ENCODE assay signal across 12 cellular contexts in genomic region chr11:15629690-15630321, GRCh38.
DNase-seq lines count a peak whose midpoint lies in the region; ATAC-seq and TF ChIP-seq lines count a peak whose summit lies in the region.
"Had no signal": no experiment of that assay in that cellular context is flagged by ENCODE, and none has a peak within 500 bp of the region (broad histone marks: within the 10 kb centered on the region; RNA-seq: fewer than 3 reads in every experiment).

No MANE protein-coding gene starts in this region.

- peak overlapping the region; percentile 55 for H2AFZ ChIP-seq in smooth muscle cell (ENCODE audit: low read depth)
- H2AFZ ChIP-seq: parathyroid adenoma had no signal

- intact Hi-C loops in activated CD4-positive, alpha-beta memory T cell treated with anti-CD3 and anti-CD28 coated beads for 36 hours (cut with micrococcal nuclease): no loop called here
- intact Hi-C loops in spleen (cut with DNase I; ENCODE audit: low total_unique reads): no loop called here

- H3K4me3 ChIP-seq in epithelial cell of proximal tubule (ENCODE audit: low read depth, low read length) (no peak overlapping the region), smooth muscle cell (no peak overlapping the region), spleen (no peak overlapping the region)

- H3K4me1 ChIP-seq in smooth muscle cell (ENCODE audit: low read depth) (no peaks in the 10 kb centered on the region), spleen (no peaks in the 10 kb centered on the region)
- H3K4me1 ChIP-seq: parathyroid adenoma had no signal

- TF ChIP-seq CTCF in epithelial cell of proximal tubule (conservative IDR thresholded peaks at IDR 0.05; ENCODE audit: low read depth, low read length): peak; percentile 62
- peak; percentile 37 for TF ChIP-seq CTCF in smooth muscle cell (IDR thresholded peaks at IDR 0.05; ENCODE audit: borderline replicate concordance, insufficient read depth, poor library complexity, severe bottlenecking)
- TF ChIP-seq CTCF in spleen (IDR thresholded peaks at IDR 0.05 in 8 of 11, conservative IDR thresholded peaks at IDR 0.05 in 3 of 11): peak in 5 of 11 experiments; percentile 31 to 46 (median 38)

- H3K9me3 Mint-ChIP-seq in activated CD4-positive, alpha-beta memory T cell treated with anti-CD3 and anti-CD28 coated beads for 36 hours: no peaks in the 10 kb centered on the region
- H3K9me3 Mint-ChIP-seq in activated CD4-positive, alpha-beta memory T cell treated with anti-CD3 and anti-CD28 coated beads, Interleukin-2, amount 10 ng/mL, durations not matched to agents 7 days and 5 days: no peaks in the 10 kb centered on the region
- H3K9me3 Mint-ChIP-seq: CD4-positive, CD25-positive, alpha-beta regulatory T cell; dendritic cell treated with granulocyte-macrophage colony-stimulating factor and Interleukin-4, amounts not matched to agents 40 ng/mL and 50 ng/mL, for 4 days; T-cell had no signal

- CTCF ChIA-PET in activated CD4-positive, alpha-beta memory T cell treated with anti-CD3 and anti-CD28 coated beads for 36 hours (lab: Charles Lee): interaction anchor here (1.1 to 1.5 kb wide), 3 partner anchors 9 to 984 kb away, joined by 3 to 11 read pairs (median 4); no protein-coding TSS in a partner anchor
- CTCF ChIA-PET in activated CD4-positive, alpha-beta memory T cell treated with anti-CD3 and anti-CD28 coated beads, Interleukin-2, amount 10 ng/mL, durations not matched to agents 7 days and 5 days (lab: Charles Lee): interaction anchor here (0.7 to 2.2 kb wide), 3 partner anchors 8 to 56 kb away, joined by 3 to 9 read pairs (median 3); no protein-coding TSS in a partner anchor

- no peaks in the 10 kb centered on the region for H3K4me1 Mint-ChIP-seq in activated CD4-positive, alpha-beta memory T cell treated with anti-CD3 and anti-CD28 coated beads for 36 hours (ENCODE audit: low read depth)
- no peaks in the 10 kb centered on the region for H3K4me1 Mint-ChIP-seq in activated CD4-positive, alpha-beta memory T cell treated with anti-CD3 and anti-CD28 coated beads, Interleukin-2, amount 10 ng/mL, durations not matched to agents 7 days and 5 days
- H3K4me1 Mint-ChIP-seq: CD4-positive, CD25-positive, alpha-beta regulatory T cell; T-cell had no signal

- H3K36me3 ChIP-seq in smooth muscle cell (ENCODE audit: low read depth): no peaks in the 10 kb centered on the region
- H3K36me3 ChIP-seq in spleen: no peaks in the 10 kb centered on the region

- H3K79me2 ChIP-seq in smooth muscle cell (ENCODE audit: low read depth): no peaks in the 10 kb centered on the region
- H3K79me2 ChIP-seq: parathyroid adenoma had no signal

- no peak overlapping the region for H3K4me3 Mint-ChIP-seq in activated CD4-positive, alpha-beta memory T cell treated with anti-CD3 and anti-CD28 coated beads for 36 hours
- H3K4me3 Mint-ChIP-seq in activated CD4-positive, alpha-beta memory T cell treated with anti-CD3 and anti-CD28 coated beads, Interleukin-2, amount 10 ng/mL, durations not matched to agents 7 days and 5 days: no peak overlapping the region
- H3K4me3 Mint-ChIP-seq: CD4-positive, CD25-positive, alpha-beta regulatory T cell; dendritic cell treated with granulocyte-macrophage colony-stimulating factor and Interleukin-4, amounts not matched to agents 40 ng/mL and 50 ng/mL, for 4 days; T-cell had no signal

- peak; percentile 17 for DNase-seq in activated CD4-positive, alpha-beta memory T cell treated with anti-CD3 and anti-CD28 coated beads for 36 hours
- no peak for DNase-seq in activated CD4-positive, alpha-beta memory T cell treated with anti-CD3 and anti-CD28 coated beads, Interleukin-2, amount 10 ng/mL, durations not matched to agents 7 days and 5 days
- DNase-seq in NCI-H748 (lab: John Stamatoyannopoulos, UW; ENCODE audit: unreplicated experiment) (peak; percentile 76), epithelial cell of proximal tubule (ENCODE audit: low read depth) (no peak), smooth muscle cell (lab: John Stamatoyannopoulos, UW; ENCODE audit: unreplicated experiment) (no peak), spleen (no peak)
- DNase-seq: CD4-positive, CD25-positive, alpha-beta regulatory T cell; T-cell had no signal

- no peak overlapping the region for H3K4me2 ChIP-seq in smooth muscle cell

- no peaks in the 10 kb centered on the region for H4K20me1 ChIP-seq in smooth muscle cell (ENCODE audit: low read depth)

- H3K9ac ChIP-seq in smooth muscle cell (ENCODE audit: low read depth): no peak overlapping the region
- H3K9ac ChIP-seq: parathyroid adenoma had no signal

- H3K27me3 ChIP-seq in smooth muscle cell (ENCODE audit: low read depth) (no peaks in the 10 kb centered on the region), spleen (replicated peaks in 1 of 7) (no peaks in the 10 kb centered on the region)

- no peak for TF ChIP-seq POLR2A in spleen (IDR thresholded peaks at IDR 0.05)

- H3K27ac ChIP-seq in smooth muscle cell (ENCODE audit: low read depth) (no peak overlapping the region), spleen (peak overlapping the region in 3 of 8 donors; percentile 49 to 84 (median 58))
- H3K27ac ChIP-seq: parathyroid adenoma had no signal

- H3F3A ChIP-seq in smooth muscle cell (ENCODE audit: low read depth): peaks cover 4% of the 10 kb centered on the region

- H3K36me3 Mint-ChIP-seq in activated CD4-positive, alpha-beta memory T cell treated with anti-CD3 and anti-CD28 coated beads for 36 hours: no peaks in the 10 kb centered on the region
- no peaks in the 10 kb centered on the region for H3K36me3 Mint-ChIP-seq in activated CD4-positive, alpha-beta memory T cell treated with anti-CD3 and anti-CD28 coated beads, Interleukin-2, amount 10 ng/mL, durations not matched to agents 7 days and 5 days (ENCODE audit: low read depth)
- H3K36me3 Mint-ChIP-seq: CD4-positive, CD25-positive, alpha-beta regulatory T cell; T-cell had no signal

- 46% methylated on average over 6 of the region's 6 CpGs for WGBS in smooth muscle cell (ENCODE audit: low lambda C conversion rate)
- 29 to 51% (median 49%) methylated on average over 6 of the region's 6 CpGs for WGBS in spleen, 5 donors

- H3K27ac Mint-ChIP-seq in activated CD4-positive, alpha-beta memory T cell treated with anti-CD3 and anti-CD28 coated beads for 36 hours: no peak overlapping the region
- H3K27ac Mint-ChIP-seq in activated CD4-positive, alpha-beta memory T cell treated with anti-CD3 and anti-CD28 coated beads, Interleukin-2, amount 10 ng/mL, durations not matched to agents 7 days and 5 days: no peak overlapping the region
- H3K27ac Mint-ChIP-seq: CD4-positive, CD25-positive, alpha-beta regulatory T cell; dendritic cell treated with granulocyte-macrophage colony-stimulating factor and Interleukin-4, amounts not matched to agents 40 ng/mL and 50 ng/mL, for 4 days; T-cell had no signal

- POLR2A ChIA-PET in activated CD4-positive, alpha-beta memory T cell treated with anti-CD3 and anti-CD28 coated beads for 36 hours (lab: Charles Lee): no interaction called here
- POLR2A ChIA-PET in activated CD4-positive, alpha-beta memory T cell treated with anti-CD3 and anti-CD28 coated beads, Interleukin-2, amount 10 ng/mL, durations not matched to agents 7 days and 5 days (lab: Charles Lee): no interaction called here

- H3K27me3 Mint-ChIP-seq in activated CD4-positive, alpha-beta memory T cell treated with anti-CD3 and anti-CD28 coated beads for 36 hours: no peaks in the 10 kb centered on the region
- no peaks in the 10 kb centered on the region for H3K27me3 Mint-ChIP-seq in activated CD4-positive, alpha-beta memory T cell treated with anti-CD3 and anti-CD28 coated beads, Interleukin-2, amount 10 ng/mL, durations not matched to agents 7 days and 5 days
- H3K27me3 Mint-ChIP-seq: CD4-positive, CD25-positive, alpha-beta regulatory T cell had no signal

- no peak for ATAC-seq in GM19397 (IDR thresholded peaks at IDR 0.05; ENCODE audit: unreplicated experiment)
- ATAC-seq in HG03565 (IDR thresholded peaks at IDR 0.05; ENCODE audit: unreplicated experiment): no peak
- ATAC-seq: T-cell had no signal

- H3K9me3 ChIP-seq in smooth muscle cell (replicated peaks; ENCODE audit: low read depth): no peaks in the 10 kb centered on the region
- H3K9me3 ChIP-seq in spleen: no peaks in the 10 kb centered on the region

Comparison
In these comparisons a context has a peak if more than half of its experiments do, and no peak if none do; other contexts are left out.
1. DNase-seq: peak in activated CD4-positive, alpha-beta memory T cell treated with anti-CD3 and anti-CD28 coated beads for 36 hours (single experiment) and NCI-H748 (single experiment); none in activated CD4-positive, alpha-beta memory T cell treated with anti-CD3 and anti-CD28 coated beads, Interleukin-2, amount 10 ng/mL, durations not matched to agents 7 days and 5 days (single experiment), epithelial cell of proximal tubule (single experiment), smooth muscle cell (single experiment) and spleen (single experiment).